Comparison of ENCODE assay signal across 9 cellular contexts in genomic region chr7:139482662-139483466, GRCh38. TPM values are rescaled to one million over a fixed set of nuclear protein-coding genes. Genes with fewer than 3 reads are reported as not detected.
DNase-seq lines count a peak whose midpoint lies in the region; ATAC-seq, FAIRE-seq and TF ChIP-seq lines count a peak whose summit lies in the region.
"Had no signal": no experiment of that assay in that cellular context is flagged by ENCODE, and none has a peak within 500 bp of the region (broad histone marks: within the 10 kb centered on the region; RNA-seq: fewer than 3 reads in every experiment).

No MANE protein-coding gene starts in this region.

- no peak for FAIRE-seq in astrocyte (lab: Jason Lieb, UNC)
- FAIRE-seq: GM18507 had no signal

- H3K4me1 ChIP-seq in HUES6 (ENCODE audit: control insufficient read depth, insufficient read depth, low read length) (no peaks in the 10 kb centered on the region), astrocyte (ENCODE audit: insufficient read depth, low read length) (peaks cover 11% of the 10 kb centered on the region), subcutaneous abdominal adipose tissue (ENCODE audit: control insufficient read depth in 5 of 5, insufficient read depth in 5 of 5, low read length in 5 of 5) (peaks cover 0 to 17% (median 17%) of the 10 kb centered on the region in 5 donors)

- H3K27ac ChIP-seq in HUES6 (ENCODE audit: low read depth, low read length) (no peak overlapping the region; the same call in 1 of the 2 replicates), astrocyte (ENCODE audit: low read depth, low read length) (no peak overlapping the region), subcutaneous abdominal adipose tissue (ENCODE audit: low read depth, low read length) (no peak overlapping the region)

- no peaks in the 10 kb centered on the region for H3K9me3 ChIP-seq in HUES6 (ENCODE audit: control insufficient read depth, insufficient read depth, low read depth, low read length)
- no peaks in the 10 kb centered on the region for H3K9me3 ChIP-seq in astrocyte (ENCODE audit: insufficient read depth, low read depth, low read length)
- H3K9me3 ChIP-seq in subcutaneous abdominal adipose tissue (ENCODE audit: control insufficient read depth in 5 of 5, low read length in 5 of 5) = no peaks in the 10 kb centered on the region

- H3K4me3 Mint-ChIP-seq in astrocyte (ENCODE audit: unreplicated experiment) = peak overlapping the region; percentile 73

- peak overlapping the region; percentile 66 for H2AFZ ChIP-seq in astrocyte (ENCODE audit: low read depth, low read length)

- peaks cover 49% of the 10 kb centered on the region for H3K27me3 Mint-ChIP-seq in astrocyte (ENCODE audit: low read depth, unreplicated experiment)

- H3K9me3 Mint-ChIP-seq in astrocyte (ENCODE audit: unreplicated experiment) = peaks cover 1% of the 10 kb centered on the region

- H3K36me3 Mint-ChIP-seq in astrocyte (ENCODE audit: low read depth, unreplicated experiment) = peaks cover 2% of the 10 kb centered on the region

- H3K9ac ChIP-seq in HUES6 (ENCODE audit: low read length) (peak overlapping the region; percentile 77), astrocyte (ENCODE audit: low read length) (no peak overlapping the region), subcutaneous abdominal adipose tissue (ENCODE audit: low read length in 5 of 5) (no peak overlapping the region)

- H3K4me3 ChIP-seq in HUES6 (ENCODE audit: low read depth, low read length) = peak overlapping the region; percentile 68
- H3K4me3 ChIP-seq in astrocyte (ENCODE audit: insufficient read depth, low read depth, low read length) = no peak overlapping the region
- peak overlapping the region in 4 of 5 donors; percentile 11 to 62 (median 49) for H3K4me3 ChIP-seq in subcutaneous abdominal adipose tissue (ENCODE audit: low read depth in 1 of 5, low read length in 5 of 5)

- peaks cover 4% of the 10 kb centered on the region for H4K20me1 ChIP-seq in astrocyte (ENCODE audit: insufficient read depth, low read length)

- H3K27ac Mint-ChIP-seq in astrocyte (ENCODE audit: unreplicated experiment) = no peak overlapping the region

- H3K4me1 Mint-ChIP-seq in astrocyte (ENCODE audit: low read depth, unreplicated experiment) = no peaks in the 10 kb centered on the region

- H3K79me2 ChIP-seq in astrocyte (ENCODE audit: insufficient read depth, low read length) = no peaks in the 10 kb centered on the region

- DNase-seq in stimulated activated CD4-positive, alpha-beta T cell treated with anti-CD3 and anti-CD28 coated beads, Interleukin-12 subunit alpha, Interleukin-12 subunit beta, amount 100 ng/mL, for 4 hours = peak; percentile 15
- no peak for DNase-seq in stimulated activated CD4-positive, alpha-beta T cell treated with anti-CD3 and anti-CD28 coated beads, Interleukin-4, amount 100 ng/mL, for 24 hours
- no peak for DNase-seq in astrocyte (ENCODE audit: low read depth)
- DNase-seq in left kidney (ENCODE audit: low read depth, low spot score) = peak; percentile 70
- DNase-seq in nucleus accumbens (lab: John Stamatoyannopoulos, UW) = no peak

- no peak for ATAC-seq in HG02763 (IDR thresholded peaks at IDR 0.05; ENCODE audit: unreplicated experiment)

- H3K4me2 ChIP-seq in astrocyte (ENCODE audit: low read length) = peak overlapping the region; percentile 70

- peaks cover 7% of the 10 kb centered on the region; the same call in 1 of the 2 replicates for H3K36me3 ChIP-seq in HUES6 (ENCODE audit: control insufficient read depth, insufficient read depth, low read length)
- no peaks in the 10 kb centered on the region for H3K36me3 ChIP-seq in astrocyte (ENCODE audit: insufficient read depth, low read length)
- no peaks in the 10 kb centered on the region for H3K36me3 ChIP-seq in subcutaneous abdominal adipose tissue (ENCODE audit: control insufficient read depth in 5 of 5, insufficient read depth in 5 of 5, low read length in 5 of 5)

- H3K27me3 ChIP-seq in HUES6 (ENCODE audit: control insufficient read depth, insufficient read depth, low read length) (peaks cover 25% of the 10 kb centered on the region), astrocyte (ENCODE audit: insufficient read depth, low read length) (peaks cover 48% of the 10 kb centered on the region), subcutaneous abdominal adipose tissue (ENCODE audit: control insufficient read depth in 5 of 5, insufficient read depth in 4 of 5, low read length in 5 of 5) (peaks cover 21 to 34% (median 29%) of the 10 kb centered on the region in 5 donors)

- TF ChIP-seq CTCF in astrocyte (IDR thresholded peaks at IDR 0.05; ENCODE audit: insufficient read depth, low read depth, low read length) = no peak

RNA-seq across cellular contexts. Expression of gene KLRG2, which starts 0.6 kb away (rescaled TPM):
- 0.22 and 0.43 TPM in 2 replicates for total RNA-seq in astrocyte

RNA-seq across cellular contexts. Expression of gene CLEC2L, which starts 40.6 kb away (rescaled TPM):
- total RNA-seq in astrocyte = not detected in 2 replicates

Comparison
In these comparisons a context has a peak if more than half of its experiments do, and no peak if none do; other contexts are left out.
1. DNase-seq: peak in stimulated activated CD4-positive, alpha-beta T cell treated with anti-CD3 and anti-CD28 coated beads, Interleukin-12 subunit alpha, Interleukin-12 subunit beta, amount 100 ng/mL, for 4 hours (single experiment) and left kidney (single experiment); none in stimulated activated CD4-positive, alpha-beta T cell treated with anti-CD3 and anti-CD28 coated beads, Interleukin-4, amount 100 ng/mL, for 24 hours (single experiment), astrocyte (single experiment) and nucleus accumbens (0 of 56).